Comparison of ENCODE assay signal across 1 cellular context in the genomic region with DNA sequence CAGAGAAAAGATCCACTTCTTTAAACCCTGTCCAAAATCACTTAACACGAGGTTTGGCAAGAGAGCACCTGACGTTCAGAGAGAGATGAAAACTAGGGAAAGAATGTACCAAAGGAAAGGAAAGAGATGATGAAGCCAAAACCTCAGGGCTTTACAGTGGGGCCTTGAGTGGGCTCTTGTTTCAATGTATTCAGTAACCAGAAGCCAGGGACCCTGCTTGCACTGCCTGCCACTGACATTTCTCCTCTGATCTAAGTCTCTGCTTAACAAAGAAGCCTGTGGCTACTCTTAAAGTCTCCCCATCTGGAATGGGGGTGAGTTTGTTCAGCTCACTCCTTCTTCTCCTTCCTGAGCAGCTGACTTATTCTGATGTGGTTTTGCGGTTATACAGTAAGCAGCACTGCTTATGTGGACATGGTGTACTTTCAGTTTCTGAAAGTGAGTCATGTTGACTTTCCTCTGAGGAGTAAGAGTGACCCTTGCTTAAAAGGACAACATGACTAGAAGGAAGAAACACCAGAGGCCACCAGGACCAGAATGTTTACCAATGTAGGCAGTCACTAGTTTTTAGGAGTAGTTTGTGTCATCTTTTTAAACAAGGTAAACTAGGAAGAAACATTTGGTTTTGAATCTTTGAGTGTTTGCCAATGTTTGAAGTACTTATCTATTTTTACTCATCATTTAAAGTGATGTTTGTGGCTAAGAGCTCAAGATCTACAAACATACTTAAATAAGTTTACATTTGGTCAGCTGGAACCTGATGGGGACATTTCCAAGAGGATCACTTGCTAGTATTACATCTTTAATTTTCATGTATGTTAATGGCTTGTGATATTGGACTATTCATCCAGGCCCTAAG.
TF ChIP-seq lines count a peak whose summit lies in the region.

No MANE protein-coding gene starts in this region.

TF ChIP-seq in HCT116, 20 proteins besides CTCF, POLR2A, EP300 and RAD21 (continued from another document):
- TF ChIP-seq MAX (IDR thresholded peaks at IDR 0.05) = peak; percentile 77
- no peak for TF ChIP-seq ZNF274 (IDR thresholded peaks at IDR 0.05; ENCODE audit: low read depth, low read length)
- TF ChIP-seq ZFX (IDR thresholded peaks at IDR 0.05) = no peak
- TF ChIP-seq FOSL1 (IDR thresholded peaks at IDR 0.05; ENCODE audit: low read depth) = peak; percentile 94
- TF ChIP-seq ZBTB33 (IDR thresholded peaks at IDR 0.05; ENCODE audit: extremely low read depth, insufficient replicate concordance, low read length) = peak; percentile 72
- peak; percentile 86 for TF ChIP-seq SRF (IDR thresholded peaks at IDR 0.05; ENCODE audit: low read depth)
- TF ChIP-seq EZH2phosphoT487 (IDR thresholded peaks at IDR 0.05; ENCODE audit: borderline replicate concordance) = no peak
